36 cellular contexts compared by ENCODE assay signal in the genomic region with DNA sequence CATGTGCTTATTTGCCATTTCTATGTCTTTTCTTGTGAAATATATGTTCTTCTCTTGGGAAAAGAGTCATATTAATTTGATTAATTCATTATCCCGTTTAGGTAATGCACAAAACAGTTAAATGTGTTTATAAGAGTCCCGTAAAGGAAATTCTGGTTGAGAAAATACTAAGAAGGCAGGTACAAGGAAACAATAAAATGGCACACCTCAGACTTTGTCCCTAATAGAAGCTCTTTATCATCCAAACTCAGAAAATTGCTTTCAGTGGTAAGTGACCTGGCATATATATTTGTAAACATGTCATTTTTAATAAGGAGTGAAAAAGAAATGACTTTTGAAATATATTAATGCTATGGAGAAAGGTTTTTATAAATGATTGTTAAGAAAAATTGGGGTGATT.
DNase-seq lines count a peak whose midpoint lies in the region; ATAC-seq, FAIRE-seq and TF ChIP-seq lines count a peak whose summit lies in the region.
"Had no signal": no experiment of that assay in that cellular context is flagged by ENCODE, and none has a peak within 500 bp of the region (broad histone marks: within the 10 kb centered on the region; RNA-seq: fewer than 3 reads in every experiment).

No MANE protein-coding gene starts in this region.

- H3K27me3 ChIP-seq in small intestine (ENCODE audit: control insufficient read depth in 2 of 2, insufficient read depth in 2 of 2, low read length in 2 of 2) = no peaks in the 10 kb centered on the region
- H3K27me3 ChIP-seq: BE2C; BLaER1; BLaER1 treated with 17β-estradiol and CSF1 and Interleukin-3, amounts not matched to agents 10 nM and 100 nM had no signal

- DNase-seq in left colon = no peak
- DNase-seq in mucosa of descending colon = no peak
- peak; percentile 63 for DNase-seq in small intestine
- no peak for DNase-seq in sciatic nerve (ENCODE audit: low spot score)
- no peak for DNase-seq in central memory CD4-positive, alpha-beta T cell
- DNase-seq in activated CD4-positive, alpha-beta memory T cell treated with anti-CD3 and anti-CD28 coated beads, Interleukin-2, amount 10 ng/mL, durations not matched to agents 7 days and 5 days = no peak
- DNase-seq: 8988T; ACHN; AML-193; BE2C; C1 segment of cervical spinal cord; Caco-2; Calu3; CD4-positive, alpha-beta memory T cell; CD4-positive, alpha-beta T cell; CD4-positive, CD25-positive, alpha-beta regulatory T cell; CD8-positive, alpha-beta memory T cell; CD8-positive, alpha-beta T cell; COR-L47; DMS 273 treated with DMSO at 0.1 percent for 48 hours; DMS153; DMS53; DMS79; DMS79 treated with DMSO at 0.1 percent for 48 hours; DND-41; EL had no signal

- no peaks in the 10 kb centered on the region for H3K36me3 Mint-ChIP-seq in activated CD4-positive, alpha-beta memory T cell treated with anti-CD3 and anti-CD28 coated beads, Interleukin-2, amount 10 ng/mL, durations not matched to agents 7 days and 5 days (ENCODE audit: low read depth)
- H3K36me3 Mint-ChIP-seq: CD4-positive, alpha-beta memory T cell; CD4-positive, CD25-positive, alpha-beta regulatory T cell; CD8-positive, alpha-beta memory T cell; CD8-positive, alpha-beta T cell had no signal

- ATAC-seq in left colon = peak; percentile 76
- peak; percentile 42 for ATAC-seq in mucosa of descending colon
- no peak for ATAC-seq in sciatic nerve
- ATAC-seq in HG02852 (IDR thresholded peaks at IDR 0.05; ENCODE audit: unreplicated experiment) = no peak
- ATAC-seq: A549; CD8-positive, alpha-beta T cell had no signal

- WGBS in small intestine, 3 donors = 13 to 63% (median 30%) methylated on average over 2 of the region's 2 CpGs

- H3K9me3 Mint-ChIP-seq in activated CD4-positive, alpha-beta memory T cell treated with anti-CD3 and anti-CD28 coated beads, Interleukin-2, amount 10 ng/mL, durations not matched to agents 7 days and 5 days = peaks cover 3% of the 10 kb centered on the region
- H3K9me3 Mint-ChIP-seq: CD4-positive, alpha-beta T cell; CD8-positive, alpha-beta T cell had no signal

- no peak overlapping the region for H3K4me3 Mint-ChIP-seq in activated CD4-positive, alpha-beta memory T cell treated with anti-CD3 and anti-CD28 coated beads, Interleukin-2, amount 10 ng/mL, durations not matched to agents 7 days and 5 days
- H3K4me3 Mint-ChIP-seq: B cell; CD14-positive monocyte; CD4-positive, alpha-beta memory T cell; CD4-positive, alpha-beta T cell; CD4-positive, CD25-positive, alpha-beta regulatory T cell; CD8-positive, alpha-beta memory T cell; CD8-positive, alpha-beta T cell had no signal

- TF ChIP-seq CTCF in mucosa of descending colon (IDR thresholded peaks at IDR 0.05) = no peak

- H3K27ac ChIP-seq in small intestine (ENCODE audit: low read depth in 1 of 2, low read length in 1 of 2) = no peak overlapping the region
- H3K27ac ChIP-seq: 22Rv1; A549; BLaER1; BLaER1 treated with 17β-estradiol and CSF1 and Interleukin-3, amounts not matched to agents 10 nM and 100 nM; C4-2B had no signal

- H3K27ac Mint-ChIP-seq in activated CD4-positive, alpha-beta memory T cell treated with anti-CD3 and anti-CD28 coated beads, Interleukin-2, amount 10 ng/mL, durations not matched to agents 7 days and 5 days = no peak overlapping the region
- H3K27ac Mint-ChIP-seq: B cell; CD14-positive monocyte; CD4-positive, alpha-beta memory T cell; CD4-positive, alpha-beta T cell; CD4-positive, CD25-positive, alpha-beta regulatory T cell; CD8-positive, alpha-beta memory T cell; CD8-positive, alpha-beta T cell had no signal

- H3K36me3 ChIP-seq in mucosa of descending colon (ENCODE audit: low read depth) (no peaks in the 10 kb centered on the region), small intestine (ENCODE audit: control insufficient read depth in 2 of 2, insufficient read depth in 2 of 2, low read length in 2 of 2) (no peaks in the 10 kb centered on the region)
- H3K36me3 ChIP-seq: BE2C; BLaER1; BLaER1 treated with 17β-estradiol and CSF1 and Interleukin-3, amounts not matched to agents 10 nM and 100 nM had no signal

- CTCF ChIA-PET in activated CD4-positive, alpha-beta memory T cell treated with anti-CD3 and anti-CD28 coated beads, Interleukin-2, amount 10 ng/mL, durations not matched to agents 7 days and 5 days (lab: Charles Lee) = no interaction called here

- H3K4me1 Mint-ChIP-seq in activated CD4-positive, alpha-beta memory T cell treated with anti-CD3 and anti-CD28 coated beads, Interleukin-2, amount 10 ng/mL, durations not matched to agents 7 days and 5 days = no peaks in the 10 kb centered on the region
- H3K4me1 Mint-ChIP-seq: CD4-positive, alpha-beta memory T cell; CD4-positive, CD25-positive, alpha-beta regulatory T cell had no signal

- no peak overlapping the region for H3K4me3 ChIP-seq in mucosa of descending colon
- H3K4me3 ChIP-seq in small intestine (ENCODE audit: low read depth in 1 of 2, low read length in 2 of 2) = no peak overlapping the region
- H3K4me3 ChIP-seq: A549; BLaER1; BLaER1 treated with 17β-estradiol and CSF1 and Interleukin-3, amounts not matched to agents 10 nM and 100 nM had no signal

- FAIRE-seq in G401.6 (lab: Jason Lieb, UNC) = peak; percentile 21
- FAIRE-seq in small intestine (lab: Jason Lieb, UNC) = no peak
- FAIRE-seq: A549, D721Med had no signal

- POLR2A ChIA-PET in activated CD4-positive, alpha-beta memory T cell treated with anti-CD3 and anti-CD28 coated beads, Interleukin-2, amount 10 ng/mL, durations not matched to agents 7 days and 5 days (lab: Charles Lee) = no interaction called here

- no peaks in the 10 kb centered on the region for H3K9me3 ChIP-seq in mucosa of descending colon
- no peaks in the 10 kb centered on the region for H3K9me3 ChIP-seq in small intestine (ENCODE audit: control insufficient read depth, low read depth)
- H3K9me3 ChIP-seq: A549, BE2C, BLaER1, Caco-2 had no signal

- intact Hi-C loops in left colon (cut with DNase I, micrococcal nuclease) (no loop called here), mucosa of descending colon (cut with DNase I, micrococcal nuclease) (no loop called here), sciatic nerve (cut with DNase I) (no loop called here)

- H3K4me1 ChIP-seq in mucosa of descending colon (ENCODE audit: low read depth) (no peaks in the 10 kb centered on the region), small intestine (ENCODE audit: control insufficient read depth in 2 of 2, insufficient read depth in 1 of 2, low read depth in 1 of 2, low read length in 1 of 2) (peaks cover 0 to 4% of the 10 kb centered on the region in 2 donors)
- H3K4me1 ChIP-seq: A549, BE2C, Caco-2 had no signal

- H3K27me3 Mint-ChIP-seq in activated CD4-positive, alpha-beta memory T cell treated with anti-CD3 and anti-CD28 coated beads, Interleukin-2, amount 10 ng/mL, durations not matched to agents 7 days and 5 days = peaks cover 8% of the 10 kb centered on the region
- H3K27me3 Mint-ChIP-seq: B cell had no signal

Comparison
In these comparisons a context has a peak if more than half of its experiments do, and no peak if none do; other contexts are left out.
1. ATAC-seq: peak in left colon (single experiment) and mucosa of descending colon (single experiment); none in sciatic nerve (single experiment) and HG02852 (single experiment).